In genomic region chr12:20199780-20200179, GRCh38 we compare ENCODE assay signal across 36 cellular contexts.
"Had no signal": no experiment of that assay in that cellular context is flagged by ENCODE, and none has a peak within 500 bp of the region (broad histone marks: within the 10 kb centered on the region; RNA-seq: fewer than 3 reads in every experiment).

No MANE protein-coding gene starts in this region.

- DNase-seq: Kasumi-1, MG63, MM.1S, MV-4-11, NCI-H1048, NCI-H1092, NCI-H1092 treated with DMSO at 0.1 percent for 48 hours, NCI-H1105, NCI-H1105 treated with DMSO at 0.1 percent for 48 hours, NCI-H1417, NCI-H1417 treated with DMSO at 0.1 percent for 48 hours, NCI-H1436, NCI-H1436 treated with DMSO at 0.1 percent for 48 hours, NCI-H146, NCI-H1694, NCI-H1694 treated with DMSO at 0.1 percent for 48 hours, NCI-H187, NCI-H187 treated with DMSO at 0.1 percent for 48 hours, NCI-H1930, NCI-H2029, NCI-H2029 treated with DMSO at 0.1 percent for 48 hours, NCI-H2081, NCI-H2081 treated with DMSO at 0.1 percent for 48 hours, NCI-H2107, NCI-H2171, NCI-H2171 treated with DMSO at 0.1 percent for 48 hours, NCI-H2227 treated with DMSO at 0.1 percent for 48 hours, NCI-H226, NCI-H345, NCI-H446, NCI-H446 treated with DMSO at 0.1 percent for 48 hours, NCI-H510A, NCI-H510A treated with DMSO at 0.1 percent for 48 hours, NCI-H524, NCI-H524 treated with DMSO at 0.1 percent for 48 hours, NCI-H526 had no signal

- H3K4me3 ChIP-seq: MG63 had no signal

- H3K36me3 ChIP-seq: MG63 had no signal
